Comparison of ENCODE assay signal across 19 cellular contexts in genomic region chr7:44757311-44757710, GRCh38. TPM values are rescaled to one million over a fixed set of nuclear protein-coding genes. Genes with fewer than 3 reads are reported as not detected.
DNase-seq lines count a peak whose midpoint lies in the region; TF ChIP-seq lines count a peak whose summit lies in the region.
"Had no signal": no experiment of that assay in that cellular context is flagged by ENCODE, and none has a peak within 500 bp of the region (broad histone marks: within the 10 kb centered on the region; RNA-seq: fewer than 3 reads in every experiment).

No MANE protein-coding gene starts in this region.

- no peaks in the 10 kb centered on the region for H3K36me3 ChIP-seq in smooth muscle cell (ENCODE audit: low read depth)

- TF ChIP-seq CTCF in smooth muscle cell (IDR thresholded peaks at IDR 0.05; ENCODE audit: borderline replicate concordance, insufficient read depth, poor library complexity, severe bottlenecking): no peak

- H3F3A ChIP-seq in smooth muscle cell (ENCODE audit: low read depth): no peaks in the 10 kb centered on the region

- DNase-seq in NCI-H1092 treated with DMSO at 0.1 percent for 48 hours (lab: John Stamatoyannopoulos, UW): peak; percentile 6
- no peak for DNase-seq in NCI-H1092 (lab: John Stamatoyannopoulos, UW)
- DNase-seq in astrocyte of the hippocampus (ENCODE audit: low read depth, low spot score): peak; percentile 84
- DNase-seq in iPS-NIHi11 (ENCODE audit: low spot score): peak; percentile 10
- peak; percentile 39 for DNase-seq in superior temporal gyrus (ENCODE audit: extremely low spot score)
- no peak for DNase-seq in stimulated activated CD4-positive, alpha-beta T cell treated with anti-CD3 and anti-CD28 coated beads, Interleukin-15, amount 100 ng/mL, for 24 hours
- DNase-seq in smooth muscle cell (lab: John Stamatoyannopoulos, UW; ENCODE audit: unreplicated experiment): no peak
- no peak for DNase-seq in Kasumi-1 (lab: John Stamatoyannopoulos, UW)
- DNase-seq: 8988T; activated CD4-positive, alpha-beta T cell treated with anti-CD3 and anti-CD28 coated beads for 48 hours; activated gamma-delta T cell; DMS153; foreskin melanocyte; NCI-H1048; NCI-H2171 treated with DMSO at 0.1 percent for 48 hours; stimulated activated CD4-positive, alpha-beta T cell treated with anti-CD3 and anti-CD28 coated beads, Interleukin-4, amount 100 ng/mL, for 4 hours had no signal

- no peak overlapping the region for H3K4me3 ChIP-seq in smooth muscle cell
- H3K4me3 ChIP-seq: ascending aorta, skin epidermis had no signal

- peaks cover 28% of the 10 kb centered on the region for H3K79me2 ChIP-seq in smooth muscle cell (ENCODE audit: low read depth)

- no peaks in the 10 kb centered on the region for H3K27me3 ChIP-seq in smooth muscle cell (ENCODE audit: low read depth)
- H3K27me3 ChIP-seq: ascending aorta had no signal

- no peak overlapping the region for H2AFZ ChIP-seq in smooth muscle cell (ENCODE audit: low read depth)

- H3K4me1 ChIP-seq in smooth muscle cell (ENCODE audit: low read depth): no peaks in the 10 kb centered on the region

- no peak overlapping the region for H3K9ac ChIP-seq in smooth muscle cell (ENCODE audit: low read depth)

- H3K9me3 ChIP-seq in smooth muscle cell (replicated peaks; ENCODE audit: low read depth): no peaks in the 10 kb centered on the region
- H3K9me3 ChIP-seq: ascending aorta had no signal

- 97% methylated on average over 10 of the region's 10 CpGs for whole genome bisulfite sequencing in smooth muscle cell (ENCODE audit: low lambda C conversion rate)

- H3K4me2 ChIP-seq in smooth muscle cell: no peak overlapping the region

- peaks cover 31% of the 10 kb centered on the region for H4K20me1 ChIP-seq in smooth muscle cell (ENCODE audit: low read depth)

- H3K27ac ChIP-seq in smooth muscle cell (ENCODE audit: low read depth): no peak overlapping the region
- H3K27ac ChIP-seq: C4-2B had no signal

RNA-seq across cellular contexts. Expression of gene ZMIZ2, which starts 8.7 kb away (rescaled TPM):
- 5.7 and 8.8 TPM in 2 replicates for total RNA-seq in smooth muscle cell
- polyA plus RNA-seq in smooth muscle cell: 17.2 and 34.8 TPM in 2 replicates

RNA-seq across cellular contexts. Expression of gene PPIA, which starts 39.2 kb away (rescaled TPM):
- 3,153 and 3,434 TPM in 2 replicates for total RNA-seq in smooth muscle cell
- 2,853 and 2,990 TPM in 2 replicates for polyA plus RNA-seq in smooth muscle cell

Comparison
In these comparisons a context has a peak if more than half of its experiments do, and no peak if none do; other contexts are left out.
1. DNase-seq: peak in NCI-H1092 treated with DMSO at 0.1 percent for 48 hours (single experiment), astrocyte of the hippocampus (single experiment), iPS-NIHi11 (single experiment) and superior temporal gyrus (single experiment); none in NCI-H1092 (single experiment), stimulated activated CD4-positive, alpha-beta T cell treated with anti-CD3 and anti-CD28 coated beads, Interleukin-15, amount 100 ng/mL, for 24 hours (single experiment), smooth muscle cell (single experiment) and Kasumi-1 (0 of 2).